In genomic region chr15:62975515-62975914, GRCh38 we compare ENCODE assay signal across 1 cellular context.
TF ChIP-seq lines count a peak whose summit lies in the region.

No MANE protein-coding gene starts in this region.

TF ChIP-seq in H1, 55 proteins besides CTCF, POLR2A, EP300 and RAD21 (continued from another document):
- no peak for TF ChIP-seq BACH1 (IDR thresholded peaks at IDR 0.05; ENCODE audit: low read length)
- TF ChIP-seq HDAC2 (IDR thresholded peaks at IDR 0.05; ENCODE audit: borderline replicate concordance in 1 of 2, low read depth in 2 of 2, low read length in 2 of 2): no peak
- TF ChIP-seq PHF8 (conservative IDR thresholded peaks at IDR 0.05; ENCODE audit: low read depth, low read length): no peak
- no peak for TF ChIP-seq SUZ12 (IDR thresholded peaks at IDR 0.05; ENCODE audit: low read length)
- TF ChIP-seq BRCA1 (IDR thresholded peaks at IDR 0.05; ENCODE audit: low read depth, low read length): no peak
- no peak for TF ChIP-seq KDM4A (IDR thresholded peaks at IDR 0.05; ENCODE audit: low read depth, low read length, severe bottlenecking)
- TF ChIP-seq SP1 (IDR thresholded peaks at IDR 0.05; ENCODE audit: low read depth, low read length): no peak
- TF ChIP-seq GTF2F1 (IDR thresholded peaks at IDR 0.05; ENCODE audit: borderline replicate concordance, low read depth, low read length): no peak
- no peak for TF ChIP-seq EGR1 (IDR thresholded peaks at IDR 0.05; ENCODE audit: borderline replicate concordance, low read depth, low read length)
- no peak for TF ChIP-seq SP4 (IDR thresholded peaks at IDR 0.05; ENCODE audit: low read length)
- no peak for TF ChIP-seq CREB1 (IDR thresholded peaks at IDR 0.05)
- no peak for TF ChIP-seq JUN (IDR thresholded peaks at IDR 0.05; ENCODE audit: low read depth, low read length)
TF ChIP-seq in H1: peak in this region for 0.
